Comparison of ENCODE assay signal across 8 cellular contexts in the genomic region with DNA sequence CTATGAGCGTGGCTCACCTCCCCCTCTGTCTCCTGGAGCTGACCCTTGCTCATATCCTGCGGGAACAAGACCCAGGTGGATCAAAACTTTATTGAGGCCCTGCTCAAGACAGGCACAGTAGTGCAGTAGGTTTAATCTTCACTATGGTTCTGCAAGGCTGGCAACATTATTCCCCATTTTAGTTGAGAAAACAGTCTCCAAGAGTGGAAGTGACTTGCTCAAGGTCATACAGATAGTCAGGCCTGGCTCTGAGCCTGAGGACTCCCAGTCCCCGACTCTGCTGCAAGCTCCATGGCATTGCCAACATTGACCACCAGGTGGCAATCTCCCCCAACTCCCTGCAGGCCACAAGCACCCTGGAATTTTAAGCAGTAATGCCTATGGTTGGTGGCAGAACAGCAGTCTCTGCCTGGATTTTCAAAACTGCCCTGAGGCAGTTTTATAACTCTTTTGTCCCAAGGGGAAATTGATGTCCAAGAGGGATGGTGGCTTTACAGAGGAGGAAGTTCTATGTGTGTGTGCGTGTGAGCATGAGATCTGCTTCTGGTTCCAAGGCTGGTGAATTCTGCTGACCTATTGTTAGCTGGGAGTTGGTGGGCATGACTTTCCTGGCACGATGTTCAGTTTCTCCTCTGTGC. TPM values are rescaled to one million over a fixed set of nuclear protein-coding genes. Genes with fewer than 3 reads are reported as not detected.
DNase-seq lines count a peak whose midpoint lies in the region; ATAC-seq, FAIRE-seq and TF ChIP-seq lines count a peak whose summit lies in the region.

No MANE protein-coding gene starts in this region.

- no peaks in the 10 kb centered on the region for H3K9me3 Mint-ChIP-seq in activated CD8-positive, alpha-beta memory T cell treated with anti-CD3 and anti-CD28 coated beads, Interleukin-2, amount 10 ng/mL, durations not matched to agents 7 days and 5 days (ENCODE audit: low read depth)

- ATAC-seq in GM18870 (IDR thresholded peaks at IDR 0.05; ENCODE audit: unreplicated experiment), result peak; percentile 53
- ATAC-seq in activated CD8-positive, alpha-beta memory T cell treated with anti-CD3 and anti-CD28 coated beads, Interleukin-2, amount 10 ng/mL, durations not matched to agents 7 days and 5 days, result peak; percentile 94
- ATAC-seq in mucosa of descending colon, result peak; percentile 96

- POLR2A ChIA-PET in AG04449 (lab: Yijun Ruan, JAX), result interaction anchor here (0.6 kb wide), 1 partner anchor 183 kb away, joined by 4 read pairs; no protein-coding TSS in a partner anchor
- POLR2A ChIA-PET in endothelial cell of umbilical vein (lab: Charles Lee), result no interaction called here

- DNase-seq in AG04449 (ENCODE audit: low read depth, low spot score) (peak; percentile 28), HS-27A (ENCODE audit: low read depth) (peak; percentile 60), NOMO-1 treated with DMSO at 0.1 percent for 48 hours (lab: John Stamatoyannopoulos, UW; ENCODE audit: unreplicated experiment) (peak; percentile 51), endothelial cell of umbilical vein (ENCODE audit: low read depth, low spot score) (peak; percentile 83), mucosa of descending colon (peak; percentile 68 to 88 (median 85))
- DNase-seq in activated CD8-positive, alpha-beta memory T cell treated with anti-CD3 and anti-CD28 coated beads, Interleukin-2, amount 10 ng/mL, durations not matched to agents 7 days and 5 days, result peak; percentile 81
- DNase-seq in stimulated activated CD8-positive, alpha-beta memory T cell treated with anti-CD3 and anti-CD28 coated beads, Interleukin-4, amount 100 ng/mL, for 24 hours (ENCODE audit: low read depth), result peak; percentile 57

- intact Hi-C loops in endothelial cell of umbilical vein (cut with micrococcal nuclease) (loop anchor here (1.0 to 2.0 kb wide), 5 partner anchors 9 to 225 kb away; no protein-coding TSS in a partner anchor), mucosa of descending colon (cut with DNase I, micrococcal nuclease) (loop anchor here in 1 of 2 donors (5.0 kb wide), 1 partner anchor 229 kb away; no protein-coding TSS in a partner anchor)

- H2AFZ ChIP-seq in endothelial cell of umbilical vein (ENCODE audit: low read depth, low read length), result no peak overlapping the region

- H3K4me1 Mint-ChIP-seq in activated CD8-positive, alpha-beta memory T cell treated with anti-CD3 and anti-CD28 coated beads, Interleukin-2, amount 10 ng/mL, durations not matched to agents 7 days and 5 days, result no peaks in the 10 kb centered on the region

- peaks cover 10% of the 10 kb centered on the region for H3K36me3 Mint-ChIP-seq in activated CD8-positive, alpha-beta memory T cell treated with anti-CD3 and anti-CD28 coated beads, Interleukin-2, amount 10 ng/mL, durations not matched to agents 7 days and 5 days

- no peak overlapping the region for H3K9ac ChIP-seq in endothelial cell of umbilical vein (replicated peaks; ENCODE audit: extremely low read depth, insufficient read depth, low read length)

- FAIRE-seq in endothelial cell of umbilical vein (lab: Jason Lieb, UNC), result peak; percentile 79

- no TSS peak for BruUV-seq in endothelial cell of umbilical vein (replicated peaks; lab: Mats Ljungman, UMichigan)

- H3K36me3 ChIP-seq in endothelial cell of umbilical vein (ENCODE audit: control insufficient read depth in 2 of 2, extremely low read depth in 1 of 2, insufficient read depth in 2 of 2, low read length in 2 of 2), result no peaks in the 10 kb centered on the region
- H3K36me3 ChIP-seq in mucosa of descending colon (ENCODE audit: low read depth), result no peaks in the 10 kb centered on the region

- H3K27me3 Mint-ChIP-seq in activated CD8-positive, alpha-beta memory T cell treated with anti-CD3 and anti-CD28 coated beads, Interleukin-2, amount 10 ng/mL, durations not matched to agents 7 days and 5 days, result no peaks in the 10 kb centered on the region

- H3K79me2 ChIP-seq in endothelial cell of umbilical vein (ENCODE audit: control insufficient read depth, insufficient read depth, low read length), result no peaks in the 10 kb centered on the region

- CTCF ChIA-PET in AG04449 (lab: Yijun Ruan, JAX), result interaction anchor here (0.7 to 18.2 kb wide), 34 partner anchors 11 to 283 kb away, joined by 3 to 416 read pairs (median 4); a partner anchor contains a TSS
- CTCF ChIA-PET in activated CD8-positive, alpha-beta memory T cell treated with anti-CD3 and anti-CD28 coated beads, Interleukin-2, amount 10 ng/mL, durations not matched to agents 7 days and 5 days (lab: Charles Lee), result interaction anchor here (0.7 to 3.9 kb wide), 47 partner anchors 8 to 340 kb away, joined by 3 to 59 read pairs (median 5); a partner anchor contains a TSS
- CTCF ChIA-PET in endothelial cell of umbilical vein (lab: Charles Lee), result interaction anchor here (0.6 to 5.7 kb wide), 59 partner anchors 8 to 435 kb away, joined by 3 to 159 read pairs (median 5); a partner anchor contains a TSS

- H3K4me2 ChIP-seq in endothelial cell of umbilical vein (ENCODE audit: insufficient read depth, low read length), result no peak overlapping the region

- no peak for TF ChIP-seq POLR2A in endothelial cell of umbilical vein (IDR thresholded peaks at IDR 0.05; ENCODE audit: low read depth, low read length)

- no peaks in the 10 kb centered on the region for H3K9me1 ChIP-seq in endothelial cell of umbilical vein (replicated peaks; ENCODE audit: control insufficient read depth, extremely low read depth, insufficient read depth, low read length)

- dilution Hi-C loops in endothelial cell of umbilical vein (cut with MboI; ENCODE audit: extremely low pct_ligation_motif_present, low sequenced_read_pairs), result loop anchor here (25.0 kb wide), 1 partner anchor 111 kb away; no protein-coding TSS in a partner anchor

- H3K27ac ChIP-seq in endothelial cell of umbilical vein (ENCODE audit: insufficient read depth, low read depth, low read length), result no peak overlapping the region

- no peaks in the 10 kb centered on the region for H3K9me3 ChIP-seq in endothelial cell of umbilical vein (replicated peaks; ENCODE audit: control insufficient read depth, insufficient read depth, low read length)
- H3K9me3 ChIP-seq in mucosa of descending colon, result no peaks in the 10 kb centered on the region

- H3K4me3 ChIP-seq in AG04449 (ENCODE audit: low read depth, low read length) (no peak overlapping the region), endothelial cell of umbilical vein (replicated peaks in 1 of 3; ENCODE audit: insufficient read depth in 1 of 3, low read depth in 1 of 3, low read length in 3 of 3) (no peak overlapping the region), mucosa of descending colon (no peak overlapping the region)

- H3K4me1 ChIP-seq in endothelial cell of umbilical vein (ENCODE audit: control insufficient read depth, extremely low read depth, insufficient read depth, low read length) (no peaks in the 10 kb centered on the region), mucosa of descending colon (ENCODE audit: low read depth) (no peaks in the 10 kb centered on the region)

- H3K27me3 ChIP-seq in endothelial cell of umbilical vein (ENCODE audit: control insufficient read depth in 2 of 2, insufficient read depth in 2 of 2, low read length in 2 of 2), result peaks cover 0 to 2% of the 10 kb centered on the region in 2 experiments

- no peak overlapping the region for H3K27ac Mint-ChIP-seq in activated CD8-positive, alpha-beta memory T cell treated with anti-CD3 and anti-CD28 coated beads, Interleukin-2, amount 10 ng/mL, durations not matched to agents 7 days and 5 days

- no peak overlapping the region for H3K4me3 Mint-ChIP-seq in activated CD8-positive, alpha-beta memory T cell treated with anti-CD3 and anti-CD28 coated beads, Interleukin-2, amount 10 ng/mL, durations not matched to agents 7 days and 5 days

- peak; percentile 96 for TF ChIP-seq CTCF in AG04449 (IDR thresholded peaks at IDR 0.05; ENCODE audit: insufficient read depth, low read length, missing control alignments)
- peak; percentile 94 to 97 for TF ChIP-seq CTCF in endothelial cell of umbilical vein (IDR thresholded peaks at IDR 0.05; ENCODE audit: extremely low read depth in 1 of 2, insufficient read depth in 1 of 2, low read depth in 1 of 2, low read length in 2 of 2)
- TF ChIP-seq CTCF in mucosa of descending colon (IDR thresholded peaks at IDR 0.05), result peak; percentile 94

- no peaks in the 10 kb centered on the region for H4K20me1 ChIP-seq in endothelial cell of umbilical vein (replicated peaks; ENCODE audit: control insufficient read depth, extremely low read depth, insufficient read depth, low read length)

TF ChIP-seq in endothelial cell of umbilical vein, 7 proteins besides CTCF, POLR2A, EP300 and RAD21:
- no peak for TF ChIP-seq FOS (IDR thresholded peaks at IDR 0.05; ENCODE audit: borderline replicate concordance, insufficient read depth, low read length)
- TF ChIP-seq POLR2AphosphoS5 (IDR thresholded peaks at IDR 0.05; ENCODE audit: insufficient read depth, low read depth, low read length), result no peak
- TF ChIP-seq MYC (IDR thresholded peaks at IDR 0.05; ENCODE audit: low read depth, low read length), result no peak
- TF ChIP-seq, protein P1, sequence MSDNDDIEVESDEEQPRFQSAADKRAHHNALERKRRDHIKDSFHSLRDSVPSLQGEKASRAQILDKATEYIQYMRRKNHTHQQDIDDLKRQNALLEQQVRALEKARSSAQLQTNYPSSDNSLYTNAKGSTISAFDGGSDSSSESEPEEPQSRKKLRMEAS (IDR thresholded peaks at IDR 0.05; ENCODE audit: insufficient read depth, insufficient read length), result no peak
- TF ChIP-seq GATA2 (IDR thresholded peaks at IDR 0.05; ENCODE audit: insufficient read depth, insufficient read length, low read depth, low read length), result no peak
- TF ChIP-seq EZH2 (IDR thresholded peaks at IDR 0.05; ENCODE audit: borderline replicate concordance, low read depth, low read length, severe bottlenecking), result no peak
- TF ChIP-seq JUN (IDR thresholded peaks at IDR 0.05; ENCODE audit: borderline replicate concordance, insufficient read depth, insufficient read length, low read depth), result no peak

RNA-seq across cellular contexts. Expression of a gene that starts 34.1 kb away (rescaled TPM):
- total RNA-seq in activated CD8-positive, alpha-beta memory T cell treated with anti-CD3 and anti-CD28 coated beads, Interleukin-2, amount 10 ng/mL, durations not matched to agents 7 days and 5 days, result 10 to 100 TPM; 14.2 to 20.0 TPM
- total RNA-seq in endothelial cell of umbilical vein (7.0 and 7.6 TPM in 2 replicates), mucosa of descending colon (1 to 10 TPM; 6.0 to 8.5 (median 6.7) TPM)
- polyA plus RNA-seq in endothelial cell of umbilical vein, result 5.5 and 5.9 TPM in 2 replicates
- polyA plus RNA-seq in endothelial cell of umbilical vein (2011; cell fraction: cytosol; rRNA removed), result 3.4 and 3.6 TPM in 2 replicates
- polyA plus RNA-seq in endothelial cell of umbilical vein (2011; cell fraction: nucleus; rRNA removed), result 16.1 and 19.0 TPM in 2 replicates
- 5.6 and 6.1 TPM in 2 replicates for polyA plus RNA-seq in endothelial cell of umbilical vein (2012)
- polyA minus RNA-seq in endothelial cell of umbilical vein, result 21.2 and 21.9 TPM in 2 replicates
- polyA minus RNA-seq in endothelial cell of umbilical vein (2011; cell fraction: cytosol; rRNA and poly(A)+ RNA removed), result 15.4 TPM
- polyA minus RNA-seq in endothelial cell of umbilical vein (2011; cell fraction: nucleus; rRNA and poly(A)+ RNA removed), result 16.5 and 19.2 TPM in 2 replicates

Comparison
In these comparisons a context has a peak if more than half of its experiments do, and no peak if none do; other contexts are left out.
1. DNase-seq: peak in every context shown above with its lines; median percentile 85 in mucosa of descending colon; 83 in endothelial cell of umbilical vein; 81 in activated CD8-positive, alpha-beta memory T cell treated with anti-CD3 and anti-CD28 coated beads, Interleukin-2, amount 10 ng/mL, durations not matched to agents 7 days and 5 days; 60 in HS-27A; 57 in stimulated activated CD8-positive, alpha-beta memory T cell treated with anti-CD3 and anti-CD28 coated beads, Interleukin-4, amount 100 ng/mL, for 24 hours; 51 in NOMO-1 treated with DMSO at 0.1 percent for 48 hours; 28 in AG04449.